ENCODE assay signal across 8 cellular contexts in the genomic region with DNA sequence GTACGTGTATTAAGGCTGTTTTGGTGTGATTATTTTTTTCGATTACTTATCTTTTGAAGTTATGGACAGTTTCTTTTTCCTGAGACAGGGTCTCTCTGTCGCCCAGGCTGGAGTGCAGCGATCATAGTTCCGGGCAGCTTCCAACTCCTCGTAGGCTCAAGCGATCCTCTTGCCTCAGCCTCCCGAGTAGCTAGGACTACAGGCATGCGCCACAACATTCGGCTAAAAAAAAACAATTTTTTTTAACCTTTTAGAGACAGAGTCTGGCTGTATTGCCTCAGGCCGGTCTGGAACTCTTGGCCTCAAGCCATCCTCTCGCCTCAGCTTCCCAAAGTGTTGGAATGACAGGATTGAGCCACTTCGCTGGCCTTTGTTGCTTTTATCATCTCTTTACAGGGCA. TPM values are rescaled to one million over a fixed set of nuclear protein-coding genes. Genes with fewer than 3 reads are reported as not detected.
DNase-seq lines count a peak whose midpoint lies in the region; ATAC-seq and TF ChIP-seq lines count a peak whose summit lies in the region.

No MANE protein-coding gene starts in this region.

- ATAC-seq in CD4-positive, alpha-beta T cell (ENCODE audit: poor library complexity), result no peak
- ATAC-seq in WTC11 (no peak), HG03159 (IDR thresholded peaks at IDR 0.05; ENCODE audit: unreplicated experiment) (no peak), GM21717 (IDR thresholded peaks at IDR 0.05; ENCODE audit: unreplicated experiment) (no peak)

- H3K4me3 Mint-ChIP-seq in CD4-positive, alpha-beta T cell, result peak overlapping the region; percentile 100
- H3K4me3 Mint-ChIP-seq in HFFc6, result peak overlapping the region; percentile 99
- H3K4me3 Mint-ChIP-seq in WTC11, result peak overlapping the region; percentile 97
- peak overlapping the region; percentile 96 for H3K4me3 Mint-ChIP-seq in glutamatergic neuron (ENCODE audit: unreplicated experiment)

- peak overlapping the region; percentile 93 for H3K27ac Mint-ChIP-seq in CD4-positive, alpha-beta T cell
- H3K27ac Mint-ChIP-seq in HFFc6 (peak overlapping the region; percentile 98), WTC11 (peak overlapping the region; percentile 99), glutamatergic neuron (ENCODE audit: unreplicated experiment) (peak overlapping the region; percentile 16)

- H3K27me3 Mint-ChIP-seq in CD4-positive, alpha-beta T cell, result no peaks in the 10 kb centered on the region
- H3K27me3 Mint-ChIP-seq in HFFc6 (ENCODE audit: insufficient read depth), result peaks cover 1% of the 10 kb centered on the region; the same call in 1 of the 2 replicates
- H3K27me3 Mint-ChIP-seq in WTC11 (ENCODE audit: low read depth), result no peaks in the 10 kb centered on the region; the same call in 1 of the 2 replicates
- peaks cover 2% of the 10 kb centered on the region for H3K27me3 Mint-ChIP-seq in glutamatergic neuron (ENCODE audit: unreplicated experiment)

- no peaks in the 10 kb centered on the region for H3K9me3 ChIP-seq in CD4-positive, alpha-beta T cell (ENCODE audit: control insufficient read depth, low read length)
- H3K9me3 ChIP-seq in skeletal muscle tissue (ENCODE audit: control insufficient read depth in 3 of 3, low read length in 3 of 3), result no peaks in the 10 kb centered on the region

- H3K9me3 Mint-ChIP-seq in CD4-positive, alpha-beta T cell, result no peaks in the 10 kb centered on the region
- H3K9me3 Mint-ChIP-seq in HFFc6 (no peaks in the 10 kb centered on the region), WTC11 (no peaks in the 10 kb centered on the region), glutamatergic neuron (ENCODE audit: unreplicated experiment) (peaks cover 4% of the 10 kb centered on the region)

- DNase-seq in CD4-positive, alpha-beta T cell, result no peak
- DNase-seq in HFFc6 (peak; percentile 62), WTC11 (ENCODE audit: low spot score) (no peak), glutamatergic neuron (no peak), KG1 (lab: John Stamatoyannopoulos, UW) (no peak)

- CTCF ChIA-PET in CD4-positive, alpha-beta T cell (lab: Charles Lee), result interaction anchor here (0.6 to 1.5 kb wide), 3 partner anchors 31 to 995 kb away, joined by 3 to 4 read pairs (median 3); no protein-coding TSS in a partner anchor
- CTCF ChIA-PET in WTC11 (lab: Charles Lee), result interaction anchor here (0.9 to 2.0 kb wide), 4 partner anchors 9 to 235 kb away, joined by 3 to 12 read pairs (median 4); a partner anchor contains a TSS

- TF ChIP-seq CTCF in CD4-positive, alpha-beta T cell (IDR thresholded peaks at IDR 0.05), result no peak
- TF ChIP-seq CTCF in HFFc6 (IDR thresholded peaks at IDR 0.05) (no peak), WTC11 (IDR thresholded peaks at IDR 0.05) (no peak), glutamatergic neuron (IDR thresholded peaks at IDR 0.05; ENCODE audit: partially characterized antibody, unreplicated experiment) (no peak)

- peaks cover 0 to 9% (median 3%) of the 10 kb centered on the region in 3 donors for H3K36me3 ChIP-seq in skeletal muscle tissue (ENCODE audit: control insufficient read depth in 3 of 3, insufficient read depth in 3 of 3, low read length in 3 of 3)

- peaks cover 13 to 28% (median 16%) of the 10 kb centered on the region in 3 donors for H3K4me1 ChIP-seq in skeletal muscle tissue (ENCODE audit: control insufficient read depth in 3 of 3, insufficient read depth in 3 of 3, low read length in 3 of 3)

- H3K4me1 Mint-ChIP-seq in CD4-positive, alpha-beta T cell (ENCODE audit: low read depth), result peaks cover 48% of the 10 kb centered on the region
- H3K4me1 Mint-ChIP-seq in HFFc6 (ENCODE audit: low read depth) (peaks cover 22% of the 10 kb centered on the region), WTC11 (peaks cover 20% of the 10 kb centered on the region), glutamatergic neuron (ENCODE audit: low read depth, unreplicated experiment) (peaks cover 6% of the 10 kb centered on the region)

- H3K36me3 Mint-ChIP-seq in CD4-positive, alpha-beta T cell (ENCODE audit: low read depth), result peaks cover 29% of the 10 kb centered on the region
- H3K36me3 Mint-ChIP-seq in HFFc6 (ENCODE audit: low read depth) (peaks cover 11% of the 10 kb centered on the region; the same call in 1 of the 2 replicates), WTC11 (peaks cover 13% of the 10 kb centered on the region), glutamatergic neuron (ENCODE audit: unreplicated experiment) (no peaks in the 10 kb centered on the region)

- POLR2A ChIA-PET in CD4-positive, alpha-beta T cell (lab: Charles Lee), result interaction anchor here (0.6 to 2.0 kb wide), 6 partner anchors 8 to 993 kb away, joined by 3 to 14 read pairs (median 4); a partner anchor contains a TSS
- POLR2A ChIA-PET in WTC11 (lab: Charles Lee), result no interaction called here

- peak overlapping the region; percentile 91 to 100 (median 94) for H3K9ac ChIP-seq in skeletal muscle tissue (ENCODE audit: low read depth in 1 of 3, low read length in 3 of 3)

- intact Hi-C loops in CD4-positive, alpha-beta T cell (cut with DNase I, micrococcal nuclease), result loop anchor here (2.0 to 10.0 kb wide), 7 partner anchors 28 to 634 kb away; a partner anchor contains a TSS

- H3K4me3 ChIP-seq in skeletal muscle tissue (ENCODE audit: low read length in 3 of 3), result peak overlapping the region; percentile 92 to 99 (median 97)

- no peaks in the 10 kb centered on the region for H3K27me3 ChIP-seq in CD4-positive, alpha-beta T cell (ENCODE audit: control insufficient read depth, insufficient read depth, low read length)
- no peaks in the 10 kb centered on the region for H3K27me3 ChIP-seq in skeletal muscle tissue (ENCODE audit: control insufficient read depth in 3 of 3, insufficient read depth in 3 of 3, low read length in 3 of 3)

- H3K27ac ChIP-seq in CD4-positive, alpha-beta T cell (ENCODE audit: low read depth, low read length), result no peak overlapping the region
- peak overlapping the region; percentile 97 for H3K27ac ChIP-seq in skeletal muscle tissue (ENCODE audit: low read depth, low read length)

TF ChIP-seq in WTC11, 78 proteins besides CTCF, POLR2A, EP300 and RAD21:
- TF ChIP-seq ZNF396 (CRISPR knock-in tag; IDR thresholded peaks at IDR 0.05; ENCODE audit: borderline replicate concordance), result no peak
- no peak for TF ChIP-seq ZNF219 (CRISPR knock-in tag; IDR thresholded peaks at IDR 0.05; ENCODE audit: borderline replicate concordance)
- TF ChIP-seq TP53 (CRISPR knock-in tag; IDR thresholded peaks at IDR 0.05), result no peak
- TF ChIP-seq FOXP1 (CRISPR knock-in tag; IDR thresholded peaks at IDR 0.05; ENCODE audit: borderline replicate concordance), result no peak
- TF ChIP-seq, protein P1, sequence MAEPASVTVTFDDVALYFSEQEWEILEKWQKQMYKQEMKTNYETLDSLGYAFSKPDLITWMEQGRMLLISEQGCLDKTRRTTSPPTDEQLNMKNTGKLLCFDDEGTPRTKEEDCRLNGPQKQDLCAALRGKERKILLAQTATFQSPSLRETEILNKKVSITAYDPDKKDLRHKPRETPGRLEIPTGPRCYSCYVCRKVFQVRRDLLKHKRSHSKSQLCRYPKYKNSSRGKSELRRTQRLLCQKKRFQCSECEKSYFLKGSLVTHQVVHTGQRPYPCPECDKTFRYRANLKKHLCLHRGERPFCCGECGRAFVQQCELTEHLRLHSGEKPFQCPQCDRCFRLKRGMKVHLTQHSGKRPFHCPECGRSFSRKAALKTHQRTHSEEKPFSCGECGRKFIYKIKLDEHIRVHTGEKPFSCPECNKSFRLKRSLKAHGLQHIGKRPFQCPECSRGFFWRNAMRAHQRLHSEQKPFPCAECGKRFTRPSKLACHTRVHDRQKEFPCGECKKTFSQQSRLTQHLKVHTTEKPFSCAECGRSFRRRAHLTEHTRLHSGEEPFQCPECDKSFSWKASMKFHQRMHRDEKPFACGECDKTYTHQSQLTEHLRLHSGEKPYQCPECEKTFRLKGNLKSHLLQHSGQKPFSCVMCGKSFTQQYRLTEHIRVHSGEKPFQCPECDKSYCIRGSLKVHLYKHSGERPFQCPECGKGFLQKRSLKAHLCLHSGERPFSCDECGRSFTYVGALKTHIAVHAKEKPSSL (CRISPR knock-in tag; conservative IDR thresholded peaks at IDR 0.05), result no peak
- TF ChIP-seq, protein P2, sequence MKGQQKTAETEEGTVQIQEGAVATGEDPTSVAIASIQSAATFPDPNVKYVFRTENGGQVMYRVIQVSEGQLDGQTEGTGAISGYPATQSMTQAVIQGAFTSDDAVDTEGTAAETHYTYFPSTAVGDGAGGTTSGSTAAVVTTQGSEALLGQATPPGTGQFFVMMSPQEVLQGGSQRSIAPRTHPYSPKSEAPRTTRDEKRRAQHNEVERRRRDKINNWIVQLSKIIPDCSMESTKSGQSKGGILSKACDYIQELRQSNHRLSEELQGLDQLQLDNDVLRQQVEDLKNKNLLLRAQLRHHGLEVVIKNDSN (CRISPR knock-in tag; IDR thresholded peaks at IDR 0.05), result no peak
- no peak for TF ChIP-seq HMGA2 (CRISPR knock-in tag; IDR thresholded peaks at IDR 0.05)
- no peak for TF ChIP-seq NR2C2 (CRISPR knock-in tag; IDR thresholded peaks at IDR 0.05)
- TF ChIP-seq GABPB1 (CRISPR knock-in tag; IDR thresholded peaks at IDR 0.05), result no peak

RNA-seq across cellular contexts. Expression of a gene that starts 0.9 kb away (rescaled TPM):
- 10 to 100 TPM; 20.3 to 22.6 TPM for total RNA-seq in CD4-positive, alpha-beta T cell
- 10 to 100 TPM; 40.3 to 65.1 (median 61.3) TPM for total RNA-seq in HFFc6 (2021; fragmentation: NEBNext Ultra II Directional; extraction: Animal tissue kit (Norgen Biotek cat#: 25700))
- total RNA-seq in WTC11 (2021), result 50.6 to 58.9 TPM (median 54.5 TPM) in 3 replicates
- 19.9 TPM for total RNA-seq in glutamatergic neuron (ENCODE audit: unreplicated experiment)
- 32.4 TPM for total RNA-seq in skeletal muscle tissue

RNA-seq across cellular contexts. Expression of a gene that starts 29.2 kb away (rescaled TPM):
- total RNA-seq in CD4-positive, alpha-beta T cell, result 1 to 10 TPM; 8.7 to 9.5 TPM
- 10 to 100 TPM; 16.8 to 20.9 (median 19.4) TPM for total RNA-seq in HFFc6 (2021; fragmentation: NEBNext Ultra II Directional; extraction: Animal tissue kit (Norgen Biotek cat#: 25700))
- 7.3 to 9.0 TPM (median 7.8 TPM) in 3 replicates for total RNA-seq in WTC11 (2021)
- total RNA-seq in glutamatergic neuron (ENCODE audit: unreplicated experiment), result 30.4 TPM
- total RNA-seq in skeletal muscle tissue, result 27.7 TPM

Comparison
In these comparisons a context has a peak if more than half of its experiments do, and no peak if none do; other contexts are left out.
1. H3K27ac Mint-ChIP-seq: peak in every context shown above with its lines; median percentile 99 in WTC11; 98 in HFFc6; 93 in CD4-positive, alpha-beta T cell; 16 in glutamatergic neuron.